10 cellular contexts compared by ENCODE assay signal in the genomic region with DNA sequence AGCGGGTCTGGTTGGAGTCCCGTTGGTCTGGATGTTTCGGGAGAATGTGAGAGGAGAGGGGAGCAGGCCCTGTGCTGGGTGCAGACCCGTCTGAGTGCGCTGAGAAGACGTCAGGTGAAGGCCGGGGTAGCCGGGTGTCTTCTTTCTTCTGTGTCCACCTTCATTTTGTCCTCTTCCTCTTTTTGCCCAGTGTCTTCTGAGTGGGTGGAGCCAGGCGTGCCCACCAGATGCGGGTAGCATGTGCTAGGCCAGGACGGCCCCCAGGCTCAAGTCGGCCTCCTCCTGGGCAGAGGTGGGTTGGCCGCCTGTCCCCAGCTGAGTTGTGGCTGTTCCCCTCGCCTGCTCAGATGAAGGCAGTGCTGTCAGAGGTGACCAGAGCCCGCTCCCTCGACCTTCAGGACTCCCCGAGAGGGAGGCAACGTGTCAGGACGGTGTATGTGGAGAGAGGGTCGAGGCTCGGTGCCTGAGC. TPM values are rescaled to one million over a fixed set of nuclear protein-coding genes. Genes with fewer than 3 reads are reported as not detected.
DNase-seq lines count a peak whose midpoint lies in the region; ATAC-seq and TF ChIP-seq lines count a peak whose summit lies in the region.
"Had no signal": no experiment of that assay in that cellular context is flagged by ENCODE, and none has a peak within 500 bp of the region (broad histone marks: within the 10 kb centered on the region; RNA-seq: fewer than 3 reads in every experiment).

No MANE protein-coding gene starts in this region.

- DNase-seq in AG04450 (ENCODE audit: low read depth, low spot score) (no peak), choroid plexus epithelial cell (ENCODE audit: low read depth) (no peak), neural progenitor cell (ENCODE audit: low spot score) (no peak), WERI-Rb-1 (no peak), adrenal gland (no peak)
- DNase-seq: DND-41, NCI-H2107 had no signal

- POLR2A ChIA-PET in AG04450 (lab: Yijun Ruan, JAX) = interaction anchor here (0.6 to 2.1 kb wide), 6 partner anchors 27 to 366 kb away, joined by 3 to 10 read pairs (median 4); a partner anchor contains a TSS

- peaks cover 33% of the 10 kb centered on the region for H3K4me1 Mint-ChIP-seq in neural progenitor cell

- H3K27ac Mint-ChIP-seq in neural progenitor cell = peak overlapping the region; percentile 1

- CTCF ChIA-PET in AG04450 (lab: Charles Lee) = no interaction called here

- no peaks in the 10 kb centered on the region for H3K79me2 ChIP-seq in neural progenitor cell (ENCODE audit: low read depth)

- H3K36me3 Mint-ChIP-seq in neural progenitor cell = peaks cover 16% of the 10 kb centered on the region

- TF ChIP-seq CTCF in AG04450 (IDR thresholded peaks at IDR 0.05; ENCODE audit: low read depth, low read length) (no peak), choroid plexus epithelial cell (conservative IDR thresholded peaks at IDR 0.05; ENCODE audit: low read depth, low read length) (no peak), neural progenitor cell (IDR thresholded peaks at IDR 0.05) (no peak), WERI-Rb-1 (IDR thresholded peaks at IDR 0.05; ENCODE audit: low read depth, low read length) (no peak), adrenal gland (IDR thresholded peaks at IDR 0.05) (no peak)

- H2AFZ ChIP-seq in neural progenitor cell (replicated peaks) = no peak overlapping the region

- H3K9me3 Mint-ChIP-seq in neural progenitor cell = no peaks in the 10 kb centered on the region

- peaks cover 25% of the 10 kb centered on the region for H4K20me1 ChIP-seq in neural progenitor cell (ENCODE audit: low read depth)

- H3K4me1 ChIP-seq in HUES6 (ENCODE audit: control insufficient read depth, insufficient read depth, low read length) (peaks cover 29% of the 10 kb centered on the region), neural progenitor cell (peaks cover 7% of the 10 kb centered on the region), adrenal gland (replicated peaks in 1 of 2) (peaks cover 0 to 25% of the 10 kb centered on the region in 2 donors)

- ATAC-seq in HG03039 (IDR thresholded peaks at IDR 0.05; ENCODE audit: unreplicated experiment) = no peak
- ATAC-seq in HG02885 (IDR thresholded peaks at IDR 0.05; ENCODE audit: poor library complexity, unreplicated experiment) = no peak

- WGBS in adrenal gland, 4 donors = 86 to 90% (median 89%) methylated on average over 6 to 21 of the region's 21 CpGs

- intact Hi-C loops in adrenal gland (cut with DNase I) = no loop called here

- H3K27me3 ChIP-seq in AG04450 (ENCODE audit: control insufficient read depth, insufficient read depth, low read length) (peaks cover 9% of the 10 kb centered on the region), HUES6 (ENCODE audit: control insufficient read depth, insufficient read depth, low read length) (peaks cover 39% of the 10 kb centered on the region), neural progenitor cell (peaks cover 53% of the 10 kb centered on the region), WERI-Rb-1 (ENCODE audit: insufficient read depth, low read depth, severe bottlenecking) (peaks cover 30% of the 10 kb centered on the region), adrenal gland (no peaks in the 10 kb centered on the region)

- H3K36me3 ChIP-seq in HUES6 (ENCODE audit: control insufficient read depth, insufficient read depth, low read length) (no peaks in the 10 kb centered on the region), neural progenitor cell (no peaks in the 10 kb centered on the region), WERI-Rb-1 (no peaks in the 10 kb centered on the region), adrenal gland (replicated peaks in 1 of 2) (peaks cover 0 to 6% of the 10 kb centered on the region in 2 donors)

- H3K27ac ChIP-seq in AG04450 (ENCODE audit: low read depth, low read length) (peak overlapping the region; percentile 98), HUES6 (ENCODE audit: low read depth, low read length) (no peak overlapping the region), neural progenitor cell (no peak overlapping the region), WERI-Rb-1 (no peak overlapping the region), adrenal gland (peak overlapping the region in 1 of 5 donors; percentile 57)

- H3K9ac ChIP-seq in HUES6 (ENCODE audit: low read length) (peak overlapping the region; percentile 73), neural progenitor cell (no peak overlapping the region)

- peaks cover 16% of the 10 kb centered on the region for H3K27me3 Mint-ChIP-seq in neural progenitor cell (ENCODE audit: insufficient read depth, low read depth)

- H3K9me3 ChIP-seq in AG04450 (ENCODE audit: control insufficient read depth, insufficient read depth, low read length) (no peaks in the 10 kb centered on the region; the same call in 1 of the 2 replicates), HUES6 (ENCODE audit: control insufficient read depth, insufficient read depth, low read depth, low read length) (no peaks in the 10 kb centered on the region), neural progenitor cell (ENCODE audit: low read depth) (no peaks in the 10 kb centered on the region), WERI-Rb-1 (ENCODE audit: severe bottlenecking) (peaks cover 7% of the 10 kb centered on the region), adrenal gland (replicated peaks in 1 of 3) (no peaks in the 10 kb centered on the region)

- peak overlapping the region; percentile 87 for H3K4me3 Mint-ChIP-seq in neural progenitor cell

- no peak for TF ChIP-seq POLR2A in adrenal gland (IDR thresholded peaks at IDR 0.05)

- H3K4me2 ChIP-seq in neural progenitor cell = no peak overlapping the region

- H3F3A ChIP-seq in neural progenitor cell (ENCODE audit: low read depth) = peaks cover 3% of the 10 kb centered on the region

- peak overlapping the region; percentile 25 for H3K4me3 ChIP-seq in AG04450 (ENCODE audit: low read depth, low read length)
- no peak overlapping the region for H3K4me3 ChIP-seq in HUES6 (ENCODE audit: low read depth, low read length)
- H3K4me3 ChIP-seq in choroid plexus epithelial cell (ENCODE audit: low read depth, low read length) = peak overlapping the region; percentile 16
- no peak overlapping the region for H3K4me3 ChIP-seq in neural progenitor cell
- H3K4me3 ChIP-seq in WERI-Rb-1 (ENCODE audit: low read depth, low read length) = no peak overlapping the region
- H3K4me3 ChIP-seq in adrenal gland = no peak overlapping the region

RNA-seq across cellular contexts. Expression of a gene that starts 3.5 kb away (rescaled TPM):
- polyA plus RNA-seq in AG04450 (2011; rRNA removed) (10.9 and 17.2 TPM in 2 replicates), adrenal gland (10 to 100 TPM in 2 of 3 donors, 1 to 10 TPM in 1; 1.9 to 50.8 (median 13.0) TPM)
- polyA minus RNA-seq in AG04450 (2011; rRNA and poly(A)+ RNA removed) = 5.9 and 6.7 TPM in 2 replicates
- total RNA-seq in neural progenitor cell (ENCODE audit: low replicate concordance) (3.6 and 12.9 TPM in 2 replicates), adrenal gland (10 to 100 TPM; 18.3 to 72.7 (median 32.5) TPM)

Comparison
In these comparisons a context has a peak if more than half of its experiments do, and no peak if none do; other contexts are left out.
1. H3K4me3 ChIP-seq: peak in AG04450 (single experiment) and choroid plexus epithelial cell (single experiment); none in HUES6 (single experiment), neural progenitor cell (single experiment), WERI-Rb-1 (single experiment) and adrenal gland (0 of 4).